ENCODE assay signal across 8 cellular contexts in the genomic region with DNA sequence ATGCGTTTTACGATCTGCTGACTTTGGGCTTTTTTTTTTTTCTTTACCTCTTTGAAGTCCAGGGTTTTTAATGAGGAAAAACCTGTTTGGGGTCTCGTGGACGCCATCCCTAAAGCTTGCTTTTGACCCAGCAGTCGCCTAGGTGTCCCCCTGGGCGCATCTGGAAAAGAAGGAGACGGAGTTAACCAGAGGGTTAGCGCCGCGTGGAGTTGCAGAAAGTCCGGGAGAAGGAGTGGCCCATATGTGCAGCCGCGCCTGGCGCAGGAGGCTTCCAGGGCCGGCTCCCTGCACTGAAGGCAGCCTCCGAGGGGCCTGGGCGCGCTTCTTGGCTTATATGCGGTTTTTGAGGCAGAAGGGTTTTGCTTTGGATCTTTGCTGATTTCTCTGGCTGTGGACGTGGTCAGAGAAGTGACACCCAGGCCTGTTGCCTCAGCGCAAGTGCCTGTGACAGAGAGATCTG. TPM values are rescaled to one million over a fixed set of nuclear protein-coding genes. Genes with fewer than 3 reads are reported as not detected.
A peak's percentile ranks its signal among the peaks of the same experiment; 100 is the strongest.
DNase-seq lines count a peak whose midpoint lies in the region; ATAC-seq and TF ChIP-seq lines count a peak whose summit lies in the region.

No MANE protein-coding gene starts in this region.

- H3K4me3 Mint-ChIP-seq in memory B cell, result peak overlapping the region; percentile 89

- TF ChIP-seq CTCF in cardiac fibroblast (IDR thresholded peaks at IDR 0.05; ENCODE audit: low read depth, low read length), result no peak

- DNase-seq in NCI-H526 (lab: John Stamatoyannopoulos, UW), result peak; percentile 11 to 57
- no peak for DNase-seq in NCI-H526 treated with DMSO at 0.1 percent for 48 hours (lab: John Stamatoyannopoulos, UW)
- peak; percentile 57 for DNase-seq in NCI-H69 (lab: John Stamatoyannopoulos, UW)
- peak; percentile 24 to 25 for DNase-seq in cardiac fibroblast (ENCODE audit: low read depth in 2 of 2)
- no peak for DNase-seq in memory B cell (ENCODE audit: low spot score in 2 of 2)
- no peak for DNase-seq in ecto neural progenitor cell (ENCODE audit: low spot score)
- no peak for DNase-seq in NCI-H1092 treated with DMSO at 0.1 percent for 48 hours (lab: John Stamatoyannopoulos, UW)

- peak overlapping the region; percentile 83 for H3K27ac Mint-ChIP-seq in memory B cell

- no peak for ATAC-seq in memory B cell (ENCODE audit: low read depth)

- H3K36me3 Mint-ChIP-seq in memory B cell, result no peaks in the 10 kb centered on the region

- H3K4me1 ChIP-seq in urinary bladder (ENCODE audit: insufficient read depth), result no peaks in the 10 kb centered on the region

- no peak overlapping the region for H3K27ac ChIP-seq in urinary bladder (ENCODE audit: low read depth)

- no peaks in the 10 kb centered on the region for H3K9me3 Mint-ChIP-seq in memory B cell

- H3K4me3 ChIP-seq in cardiac fibroblast (replicated peaks in 1 of 2; ENCODE audit: low read depth in 2 of 2, low read length in 2 of 2) (peak overlapping the region; percentile 84 to 91), urinary bladder (ENCODE audit: low read depth, low read length) (peak overlapping the region; percentile 86)

- no peaks in the 10 kb centered on the region for H3K36me3 ChIP-seq in urinary bladder (ENCODE audit: insufficient read depth)

- 5% methylated on average over 21 of the region's 21 CpGs for WGBS in urinary bladder

- H3K27me3 Mint-ChIP-seq in memory B cell, result no peaks in the 10 kb centered on the region

- peaks cover 21% of the 10 kb centered on the region for H3K4me1 Mint-ChIP-seq in memory B cell

RNA-seq across cellular contexts. Expression of a gene that starts 0.9 kb away (rescaled TPM):
- total RNA-seq in urinary bladder, result 41.4 TPM
- polyA plus RNA-seq in urinary bladder, result 23.8 TPM

Comparison
In these comparisons a context has a peak if more than half of its experiments do, and no peak if none do; other contexts are left out.
1. DNase-seq: peak in NCI-H526 (2 of 2), NCI-H69 (single experiment) and cardiac fibroblast (2 of 2); none in NCI-H526 treated with DMSO at 0.1 percent for 48 hours (single experiment), memory B cell (0 of 2), ecto neural progenitor cell (single experiment) and NCI-H1092 treated with DMSO at 0.1 percent for 48 hours (single experiment).